Comparison of ENCODE assay signal across 28 cellular contexts in genomic region chr2:186739739-186740138, GRCh38.
"Had no signal": no experiment of that assay in that cellular context is flagged by ENCODE, and none has a peak within 500 bp of the region (broad histone marks: within the 10 kb centered on the region; RNA-seq: fewer than 3 reads in every experiment).

No MANE protein-coding gene starts in this region.

- H3K27ac Mint-ChIP-seq: stimulated activated effector memory CD8-positive, alpha-beta T cell treated with anti-CD3 and anti-CD28 coated beads, Interleukin-12 subunit alpha, Interleukin-12 subunit beta, amount 100 ng/mL, for 72 hours; stimulated activated memory B cell treated with anti-CD40 and anti-IgM and Interleukin-4, amounts not matched to agents 10 μg/mL and 1 μg/mL and 100 μg/mL, for 72 hours; stimulated activated naive B cell treated with anti-CD40 and anti-IgM and Interleukin-4, amounts not matched to agents 10 μg/mL and 1 μg/mL and 100 μg/mL, for 72 hours; stimulated activated naive CD8-positive, alpha-beta T cell treated with anti-CD3 and anti-CD28 coated beads, Interleukin-15, Interleukin-2, amounts not matched to agents 100 ng/mL and 50 ng/mL, for 24 hours; type B pancreatic cell had no signal

- H3K4me1 Mint-ChIP-seq: stimulated activated effector memory CD8-positive, alpha-beta T cell treated with anti-CD3 and anti-CD28 coated beads, Interleukin-12 subunit alpha, Interleukin-12 subunit beta, amount 100 ng/mL, for 72 hours; stimulated activated memory B cell treated with anti-CD40 and anti-IgM and Interleukin-4, amounts not matched to agents 10 μg/mL and 1 μg/mL and 100 μg/mL, for 72 hours; stimulated activated naive B cell treated with anti-CD40 and anti-IgM and Interleukin-4, amounts not matched to agents 10 μg/mL and 1 μg/mL and 100 μg/mL, for 72 hours; stimulated activated naive CD8-positive, alpha-beta T cell treated with anti-CD3 and anti-CD28 coated beads, Interleukin-15, amount 100 ng/mL, for 72 hours had no signal

- H3K36me3 Mint-ChIP-seq: stimulated activated memory B cell treated with anti-CD40 and anti-IgM and Interleukin-4, amounts not matched to agents 10 μg/mL and 1 μg/mL and 100 μg/mL, for 72 hours; stimulated activated naive B cell treated with anti-CD40 and anti-IgM and Interleukin-4, amounts not matched to agents 10 μg/mL and 1 μg/mL and 100 μg/mL, for 72 hours had no signal

- H3K4me1 ChIP-seq: stomach, suprapubic skin, testis, thyroid gland, tibial artery, tibial nerve, transverse colon, upper lobe of left lung, upper lobe of right lung, uterus, vagina had no signal

- DNase-seq: stimulated activated CD4-positive, alpha-beta T cell treated with anti-CD3 and anti-CD28 coated beads, Interleukin-2, amount 100 ng/mL, for 24 hours; stimulated activated CD4-positive, alpha-beta T cell treated with anti-CD3 and anti-CD28 coated beads, Interleukin-2, amount 100 ng/mL, for 48 hours; stimulated activated CD4-positive, alpha-beta T cell treated with anti-CD3 and anti-CD28 coated beads, Interleukin-4, amount 100 ng/mL, for 1 hour; stimulated activated CD4-positive, alpha-beta T cell treated with anti-CD3 and anti-CD28 coated beads, Interleukin-4, amount 100 ng/mL, for 24 hours; stimulated activated CD4-positive, alpha-beta T cell treated with anti-CD3 and anti-CD28 coated beads, Interleukin-4, amount 100 ng/mL, for 4 hours; stimulated activated CD8-positive, alpha-beta memory T cell treated with anti-CD3 and anti-CD28 coated beads, Interleukin-4, amount 100 ng/mL, for 48 hours; stimulated activated naive B cell treated with anti-CD40 and anti-IgM and Interleukin-4, amounts not matched to agents 10 μg/mL and 1 μg/mL and 100 μg/mL, for 72 hours; stimulated activated naive CD4-positive, alpha-beta T cell; stimulated activated naive CD4-positive, alpha-beta T cell treated with Interleukin-2 at 50 U/mL for 16 hours; stimulated activated naive CD8-positive, alpha-beta T cell treated with anti-CD3 and anti-CD28 coated beads, Interleukin-15, amount 100 ng/mL, for 72 hours; stimulated activated naive CD8-positive, alpha-beta T cell treated with anti-CD3 and anti-CD28 coated beads, Interleukin-15, Interleukin-2, amounts not matched to agents 100 U/mL and 50 U/mL, for 24 hours; stomach; substantia nigra; testis; thyroid gland; tibial artery; transverse colon; upper lobe of left lung; upper lobe of right lung; uterus had no signal

- H3K27ac ChIP-seq: stomach, suprapubic skin, testis, thoracic aorta, thyroid gland, tibial artery, tibial nerve, transverse colon, upper lobe of left lung, upper lobe of right lung, uterus, vagina had no signal

- H3K4me3 ChIP-seq: stomach, suprapubic skin, testis, thoracic aorta, thyroid gland, tibial artery, tibial nerve, transverse colon, upper lobe of left lung, upper lobe of right lung, uterus, vagina had no signal

- H3K4me3 Mint-ChIP-seq: stimulated activated effector memory CD8-positive, alpha-beta T cell treated with anti-CD3 and anti-CD28 coated beads, Interleukin-12 subunit alpha, Interleukin-12 subunit beta, amount 100 ng/mL, for 72 hours; stimulated activated memory B cell treated with anti-CD40 and anti-IgM and Interleukin-4, amounts not matched to agents 10 μg/mL and 1 μg/mL and 100 μg/mL, for 72 hours; stimulated activated naive B cell treated with anti-CD40 and anti-IgM and Interleukin-4, amounts not matched to agents 10 μg/mL and 1 μg/mL and 100 μg/mL, for 72 hours; stimulated activated naive CD8-positive, alpha-beta T cell treated with anti-CD3 and anti-CD28 coated beads, Interleukin-15, amount 100 ng/mL, for 72 hours; stimulated activated naive CD8-positive, alpha-beta T cell treated with anti-CD3 and anti-CD28 coated beads, Interleukin-15, Interleukin-2, amounts not matched to agents 100 ng/mL and 50 ng/mL, for 24 hours; type B pancreatic cell had no signal

- ATAC-seq: stimulated activated effector memory CD8-positive, alpha-beta T cell treated with anti-CD3 and anti-CD28 coated beads, Interleukin-12 subunit alpha, Interleukin-12 subunit beta, amount 100 ng/mL, for 72 hours; stimulated activated memory B cell treated with anti-CD40 and anti-IgM and Interleukin-4, amounts not matched to agents 10 μg/mL and 1 μg/mL and 100 μg/mL, for 72 hours; stimulated activated naive B cell treated with anti-CD40 and anti-IgM and Interleukin-4, amounts not matched to agents 10 μg/mL and 1 μg/mL and 100 μg/mL, for 72 hours; stimulated activated naive CD8-positive, alpha-beta T cell treated with anti-CD3 and anti-CD28 coated beads, Interleukin-15, amount 100 ng/mL, for 72 hours; stimulated activated naive CD8-positive, alpha-beta T cell treated with anti-CD3 and anti-CD28 coated beads, Interleukin-15, Interleukin-2, amounts not matched to agents 100 U/mL and 50 U/mL, for 24 hours; upper lobe of right lung had no signal

- H3K27me3 Mint-ChIP-seq: stimulated activated memory B cell treated with anti-CD40 and anti-IgM and Interleukin-4, amounts not matched to agents 10 μg/mL and 1 μg/mL and 100 μg/mL, for 72 hours; stimulated activated naive B cell treated with anti-CD40 and anti-IgM and Interleukin-4, amounts not matched to agents 10 μg/mL and 1 μg/mL and 100 μg/mL, for 72 hours; stimulated activated naive CD8-positive, alpha-beta T cell treated with anti-CD3 and anti-CD28 coated beads, Interleukin-15, amount 100 ng/mL, for 72 hours; stimulated activated naive CD8-positive, alpha-beta T cell treated with anti-CD3 and anti-CD28 coated beads, Interleukin-15, Interleukin-2, amounts not matched to agents 100 ng/mL and 50 ng/mL, for 24 hours; type B pancreatic cell had no signal

- H3K36me3 ChIP-seq: stomach, suprapubic skin, thoracic aorta, thyroid gland, tibial artery, transverse colon, upper lobe of left lung, upper lobe of right lung, uterus, vagina had no signal

- H3K9me3 Mint-ChIP-seq: stimulated activated effector memory CD8-positive, alpha-beta T cell treated with anti-CD3 and anti-CD28 coated beads, Interleukin-12 subunit alpha, Interleukin-12 subunit beta, amount 100 ng/mL, for 72 hours; stimulated activated naive CD8-positive, alpha-beta T cell treated with anti-CD3 and anti-CD28 coated beads, Interleukin-15, Interleukin-2, amounts not matched to agents 100 ng/mL and 50 ng/mL, for 24 hours; type B pancreatic cell had no signal

- H3K27me3 ChIP-seq: stomach, suprapubic skin, testis, thyroid gland, tibial artery, tibial nerve, transverse colon, upper lobe of left lung, upper lobe of right lung, uterus, vagina had no signal

- H3K9me3 ChIP-seq: suprapubic skin, testis, thyroid gland, upper lobe of right lung, uterus, vagina had no signal
